10 cellular contexts compared by ENCODE assay signal in genomic region chr15:37134699-37135131, GRCh38. TPM values are rescaled to one million over a fixed set of nuclear protein-coding genes. Genes with fewer than 3 reads are reported as not detected.
DNase-seq lines count a peak whose midpoint lies in the region; ATAC-seq and TF ChIP-seq lines count a peak whose summit lies in the region.
"Had no signal": no experiment of that assay in that cellular context is flagged by ENCODE, and none has a peak within 500 bp of the region (broad histone marks: within the 10 kb centered on the region; RNA-seq: fewer than 3 reads in every experiment).

No MANE protein-coding gene starts in this region.

- ATAC-seq in gastroesophageal sphincter: no peak
- ATAC-seq in effector memory CD8-positive, alpha-beta T cell (replicated peaks): no peak

- H2AFZ ChIP-seq in SK-N-SH (ENCODE audit: low read depth): peak overlapping the region; percentile 4; the same call in 1 of the 2 replicates

- POLR2A ChIA-PET in SK-N-SH (lab: Yijun Ruan, JAX): interaction anchor here (1.4 to 1.9 kb wide), 2 partner anchors 24 to 38 kb away, joined by 5 to 8 read pairs; no protein-coding TSS in a partner anchor

- 38% methylated on average over 3 of the region's 3 CpGs for WGBS in SK-N-SH (ENCODE audit: low lambda C conversion rate)
- 26 to 34% methylated on average over 3 of the region's 3 CpGs for WGBS in gastroesophageal sphincter (ENCODE audit: low coverage in 1 of 2), 2 donors
- 29 to 35% (median 33%) methylated on average over 3 of the region's 3 CpGs for WGBS in stomach, 5 donors

- H4K20me1 ChIP-seq in SK-N-SH (ENCODE audit: insufficient read depth): no peaks in the 10 kb centered on the region

- peaks cover 5 to 44% of the 10 kb centered on the region in 2 experiments; a peak in 2 of 4 replicates for H3K4me1 ChIP-seq in SK-N-SH (ENCODE audit: control insufficient read depth in 1 of 2, insufficient read depth in 2 of 2, low read depth in 1 of 2, low read length in 1 of 2)
- peaks cover 0 to 20% (median 0%) of the 10 kb centered on the region in 3 donors for H3K4me1 ChIP-seq in gastroesophageal sphincter
- H3K4me1 ChIP-seq in stomach: peaks cover 0 to 11% (median 0%) of the 10 kb centered on the region in 4 donors

- H3K9me2 ChIP-seq in SK-N-SH: no peaks in the 10 kb centered on the region

- TF ChIP-seq RAD21 in SK-N-SH (IDR thresholded peaks at IDR 0.05; ENCODE audit: low read length): peak; percentile 57; the same call in 1 of the 2 replicates

- TF ChIP-seq EP300 in SK-N-SH (IDR thresholded peaks at IDR 0.05; ENCODE audit: borderline replicate concordance in 1 of 2, low read depth in 1 of 2, low read length in 1 of 2) (0 out of 4 replicates have a peak, but pooled peaks of 1 of the 2 experiments have one; percentile 26), gastroesophageal sphincter (IDR thresholded peaks at IDR 0.05) (no peak), stomach (IDR thresholded peaks at IDR 0.05) (no peak)

- no peak overlapping the region for H3K27ac Mint-ChIP-seq in HFFc6
- no peak overlapping the region for H3K27ac Mint-ChIP-seq in effector memory CD8-positive, alpha-beta T cell
- H3K27ac Mint-ChIP-seq: IgD-negative memory B cell, memory B cell had no signal

- no peaks in the 10 kb centered on the region for H3K36me3 Mint-ChIP-seq in HFFc6 (ENCODE audit: low read depth)
- no peaks in the 10 kb centered on the region for H3K36me3 Mint-ChIP-seq in effector memory CD8-positive, alpha-beta T cell (ENCODE audit: insufficient read depth)
- H3K36me3 Mint-ChIP-seq: IgD-negative memory B cell, memory B cell had no signal

- no peak overlapping the region for H3K4me2 ChIP-seq in SK-N-SH

- intact Hi-C loops in stomach (cut with DNase I; ENCODE audit: low total_unique reads): loop anchor here (10.0 kb wide), 1 partner anchor 250 kb away; no protein-coding TSS in a partner anchor

- no peaks in the 10 kb centered on the region for H3K27me3 Mint-ChIP-seq in HFFc6 (ENCODE audit: insufficient read depth)
- H3K27me3 Mint-ChIP-seq in effector memory CD8-positive, alpha-beta T cell: peaks cover 0 to 10% of the 10 kb centered on the region in 2 donors

- peak; percentile 29 for DNase-seq in COR-L47 (lab: John Stamatoyannopoulos, UW)
- peak; percentile 41 for DNase-seq in HFFc6
- no peak for DNase-seq in SK-N-SH
- DNase-seq in stomach: no peak
- no peak for DNase-seq in ecto neural progenitor cell (ENCODE audit: low spot score)
- no peak for DNase-seq in effector memory CD8-positive, alpha-beta T cell
- DNase-seq in GF-D8 (lab: John Stamatoyannopoulos, UW): no peak

- H3K4me3 Mint-ChIP-seq in HFFc6: no peak overlapping the region
- H3K4me3 Mint-ChIP-seq in effector memory CD8-positive, alpha-beta T cell: no peak overlapping the region
- H3K4me3 Mint-ChIP-seq: IgD-negative memory B cell, memory B cell had no signal

- H3K4me1 Mint-ChIP-seq in HFFc6 (ENCODE audit: low read depth): peaks cover 64% of the 10 kb centered on the region
- no peaks in the 10 kb centered on the region for H3K4me1 Mint-ChIP-seq in effector memory CD8-positive, alpha-beta T cell (ENCODE audit: low read depth in 2 of 2)
- H3K4me1 Mint-ChIP-seq: IgD-negative memory B cell, memory B cell had no signal

- peak overlapping the region in 1 of 2 experiments; percentile 97; a peak in 2 of 4 replicates for H3K27ac ChIP-seq in SK-N-SH (ENCODE audit: low read depth in 2 of 2, low read length in 1 of 2)
- no peak overlapping the region for H3K27ac ChIP-seq in gastroesophageal sphincter
- no peak overlapping the region for H3K27ac ChIP-seq in stomach

- H3K79me2 ChIP-seq in SK-N-SH (ENCODE audit: insufficient read depth): no peaks in the 10 kb centered on the region

- no peaks in the 10 kb centered on the region for H3K9me3 ChIP-seq in SK-N-SH
- H3K9me3 ChIP-seq in gastroesophageal sphincter: no peaks in the 10 kb centered on the region
- H3K9me3 ChIP-seq in stomach: no peaks in the 10 kb centered on the region

- TF ChIP-seq CTCF in HFFc6 (IDR thresholded peaks at IDR 0.05) (peak; percentile 88), SK-N-SH (IDR thresholded peaks at IDR 0.05) (peak; percentile 83), gastroesophageal sphincter (IDR thresholded peaks at IDR 0.05) (peak; percentile 63 to 79 (median 78)), stomach (IDR thresholded peaks at IDR 0.05) (peak in 5 of 7 experiments; percentile 55 to 76 (median 60))

- no peaks in the 10 kb centered on the region for H3K9me3 Mint-ChIP-seq in HFFc6
- H3K9me3 Mint-ChIP-seq in effector memory CD8-positive, alpha-beta T cell: no peaks in the 10 kb centered on the region
- H3K9me3 Mint-ChIP-seq: IgD-negative memory B cell, memory B cell had no signal

- no peaks in the 10 kb centered on the region for H3K36me3 ChIP-seq in SK-N-SH (replicated peaks in 1 of 2; ENCODE audit: control insufficient read depth in 1 of 2, insufficient read depth in 2 of 2, low read length in 1 of 2)
- H3K36me3 ChIP-seq in gastroesophageal sphincter: no peaks in the 10 kb centered on the region
- H3K36me3 ChIP-seq in stomach: no peaks in the 10 kb centered on the region

- CTCF ChIA-PET in SK-N-SH (lab: Yijun Ruan, JAX): interaction anchor here (0.7 to 5.9 kb wide), 26 partner anchors 8 to 758 kb away, joined by 3 to 101 read pairs (median 5); partner anchors contain the start of gene MEIS2

- H3F3A ChIP-seq in SK-N-SH (replicated peaks; ENCODE audit: insufficient read depth): peaks cover 24% of the 10 kb centered on the region

- no peak overlapping the region for H3K4me3 ChIP-seq in SK-N-SH (ENCODE audit: low read depth in 2 of 2, low read length in 1 of 2)
- H3K4me3 ChIP-seq in gastroesophageal sphincter: no peak overlapping the region
- H3K4me3 ChIP-seq in stomach: no peak overlapping the region

- H3K27me3 ChIP-seq in SK-N-SH (ENCODE audit: insufficient read depth) (no peaks in the 10 kb centered on the region), gastroesophageal sphincter (no peaks in the 10 kb centered on the region), stomach (peaks cover 0 to 7% (median 0%) of the 10 kb centered on the region in 3 donors)

- no peak overlapping the region for H3K9ac ChIP-seq in SK-N-SH

- no peak for TF ChIP-seq POLR2A in gastroesophageal sphincter (IDR thresholded peaks at IDR 0.05)
- no peak for TF ChIP-seq POLR2A in stomach (IDR thresholded peaks at IDR 0.05)

TF ChIP-seq in SK-N-SH, 30 proteins besides CTCF, POLR2A, EP300 and RAD21:
- TF ChIP-seq GATA2 (CRISPR knock-in tag; IDR thresholded peaks at IDR 0.05) (peak; percentile 72), RFX5 (IDR thresholded peaks at IDR 0.05; ENCODE audit: low read length) (no peak), SMC3 (IDR thresholded peaks at IDR 0.05; ENCODE audit: low read depth, low read length) (peak; percentile 40)

RNA-seq across cellular contexts. Expression of gene MEIS2, which starts 34.4 kb away (rescaled TPM):
- total RNA-seq in HFFc6 (2021; fragmentation: NEBNext Ultra II Directional; extraction: Animal tissue kit (Norgen Biotek cat#: 25700)): 10 to 100 TPM; 31.8 to 48.0 (median 42.8) TPM
- polyA plus RNA-seq in SK-N-SH (2012; rRNA removed): 120 and 146 TPM in 2 replicates
- polyA plus RNA-seq in SK-N-SH (2012; cell fraction: cytosol; rRNA removed): 113 and 133 TPM in 2 replicates
- 253 and 311 TPM in 2 replicates for polyA plus RNA-seq in SK-N-SH (2012; cell fraction: nucleus; rRNA removed)
- total RNA-seq in gastroesophageal sphincter: 100 to 1,000 TPM in 1 of 4 donors, 10 to 100 TPM in 3; 43.1 to 108 (median 85.7) TPM
- 10 to 100 TPM in 4 of 5 donors, 1 to 10 TPM in 1; 9.6 to 77.7 (median 46.1) TPM for total RNA-seq in stomach
- polyA plus RNA-seq in stomach: 10 to 100 TPM in 1 of 3 donors, 1 to 10 TPM in 2; 3.9 to 12.4 (median 9.2) TPM
- polyA plus RNA-seq: IgD-negative memory B cell had no signal

Comparison
In these comparisons a context has a peak if more than half of its experiments do, and no peak if none do; other contexts are left out.
1. DNase-seq: peak in COR-L47 (single experiment) and HFFc6 (single experiment); none in SK-N-SH (single experiment), stomach (single experiment), ecto neural progenitor cell (single experiment), effector memory CD8-positive, alpha-beta T cell (0 of 3) and GF-D8 (single experiment).
2. Peak in every context shown above with its lines, with median percentiles within 50 percentile points of each other: CTCF ChIP-seq.